Comparison of ENCODE assay signal across 8 cellular contexts in the genomic region with DNA sequence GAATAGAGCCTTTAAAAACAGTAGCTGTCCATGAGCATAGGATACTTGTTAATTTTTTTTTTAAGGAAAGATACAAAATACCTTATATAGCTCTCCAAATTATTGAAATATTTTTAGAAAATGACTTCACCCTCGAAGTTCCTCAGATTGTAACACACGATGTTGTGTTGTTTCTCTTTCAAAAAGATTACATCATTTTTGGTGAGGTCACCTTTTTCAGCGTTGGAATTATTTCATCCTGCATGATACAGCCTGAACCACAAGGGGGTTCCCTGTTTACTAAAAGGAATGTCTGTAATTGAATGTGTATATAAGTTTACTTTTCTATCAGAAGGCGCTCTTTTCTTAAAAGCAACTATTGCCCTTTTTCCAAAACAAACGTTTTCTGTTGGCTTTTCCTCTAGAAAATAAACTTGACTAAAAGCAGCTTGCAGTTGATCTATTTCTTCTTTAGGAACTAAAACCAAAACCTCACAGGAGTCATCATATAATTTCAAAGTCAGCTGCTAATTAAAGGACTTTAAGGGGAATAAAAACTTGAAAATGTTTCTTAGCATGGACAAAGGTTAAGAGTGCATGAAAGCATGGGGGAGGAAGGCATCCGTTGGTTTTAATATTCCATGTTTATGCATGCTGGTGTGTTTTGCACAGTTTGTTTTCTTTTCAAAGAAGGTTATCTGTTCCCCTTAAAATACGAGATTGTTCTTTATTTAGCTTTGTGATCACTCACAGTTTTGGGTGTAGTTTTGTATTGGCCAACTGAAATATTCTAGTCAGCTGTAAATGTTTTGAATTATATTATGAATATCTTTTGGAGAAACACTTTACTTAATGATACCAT. TPM values are rescaled to one million over a fixed set of nuclear protein-coding genes. Genes with fewer than 3 reads are reported as not detected.
DNase-seq lines count a peak whose midpoint lies in the region; TF ChIP-seq lines count a peak whose summit lies in the region.

No MANE protein-coding gene starts in this region.

- no peaks in the 10 kb centered on the region for H3K9me3 Mint-ChIP-seq in activated CD4-positive, alpha-beta T cell treated with anti-CD3 and anti-CD28 coated beads, Interleukin-2, amount 10 ng/mL, durations not matched to agents 24 days and 14 days
- H3K9me3 Mint-ChIP-seq in activated T-helper 1 cell treated with anti-CD3 and anti-CD28 coated beads, Interleukin-12 subunit alpha, Interleukin-12 subunit beta, Interleukin-2, Interleukin-4 antibody, amounts not matched to agents 30 ng/mL and 10 ng/mL and 1 ng/mL, durations not matched to agents 14 hours and 24 hours and 36 hours: no peaks in the 10 kb centered on the region

- no peaks in the 10 kb centered on the region for H4K20me1 ChIP-seq in GM23248 (ENCODE audit: insufficient read depth)

- H3F3A ChIP-seq in GM23248 (ENCODE audit: insufficient read depth): peaks cover 59% of the 10 kb centered on the region

- no peak overlapping the region for H3K4me3 Mint-ChIP-seq in activated CD4-positive, alpha-beta T cell treated with anti-CD3 and anti-CD28 coated beads, Interleukin-2, amount 10 ng/mL, durations not matched to agents 24 days and 14 days
- no peak overlapping the region for H3K4me3 Mint-ChIP-seq in activated T-helper 1 cell treated with anti-CD3 and anti-CD28 coated beads, Interleukin-12 subunit alpha, Interleukin-12 subunit beta, Interleukin-2, Interleukin-4 antibody, amounts not matched to agents 30 ng/mL and 10 ng/mL and 1 ng/mL, durations not matched to agents 14 hours and 24 hours and 36 hours

- WGBS in GM23248 (ENCODE audit: low coverage in 1 of 2, low lambda C conversion rate in 2 of 2, missing lambda C conversion rate in 2 of 2), 2 experiments: 2% methylated on average over 7 of the region's 7 CpGs

- H3K4me3 ChIP-seq in GM23248 (peak overlapping the region; percentile 54), rectal smooth muscle tissue (ENCODE audit: low read length) (no peak overlapping the region)

- H3K27ac Mint-ChIP-seq in activated CD4-positive, alpha-beta T cell treated with anti-CD3 and anti-CD28 coated beads, Interleukin-2, amount 10 ng/mL, durations not matched to agents 24 days and 14 days: peak overlapping the region; percentile 42
- H3K27ac Mint-ChIP-seq in activated T-helper 1 cell treated with anti-CD3 and anti-CD28 coated beads, Interleukin-12 subunit alpha, Interleukin-12 subunit beta, Interleukin-2, Interleukin-4 antibody, amounts not matched to agents 30 ng/mL and 10 ng/mL and 1 ng/mL, durations not matched to agents 14 hours and 24 hours and 36 hours: peak overlapping the region; percentile 15

- H3K27ac ChIP-seq in GM23248 (peak overlapping the region; percentile 80), rectal smooth muscle tissue (ENCODE audit: low read depth, low read length) (peak overlapping the region; percentile 78)

- H3K36me3 ChIP-seq in GM23248 (ENCODE audit: low read depth) (no peaks in the 10 kb centered on the region), rectal smooth muscle tissue (ENCODE audit: control insufficient read depth, insufficient read depth, low read length) (peaks cover 2% of the 10 kb centered on the region)

- DNase-seq in activated CD4-positive, alpha-beta T cell treated with anti-CD3 and anti-CD28 coated beads, Interleukin-2, amount 10 ng/mL, durations not matched to agents 24 days and 14 days: peak; percentile 77
- DNase-seq in activated CD4-positive, alpha-beta T cell treated with anti-CD3 and anti-CD28 coated beads, Interleukin-2, amount 50 U/mL, for 4 hours: no peak
- DNase-seq in GM23248 (peak; percentile 93), glomerular visceral epithelial cell (ENCODE audit: extremely low spot score) (peak; percentile 85)
- no peak for DNase-seq in activated T-helper 1 cell treated with anti-CD3 and anti-CD28 coated beads, Interleukin-12 subunit alpha, Interleukin-12 subunit beta, Interleukin-2, Interleukin-4 antibody, amounts not matched to agents 30 ng/mL and 10 ng/mL and 1 ng/mL, durations not matched to agents 14 hours and 24 hours and 36 hours (ENCODE audit: low spot score)
- DNase-seq in activated CD4-positive, alpha-beta T cell treated with anti-CD3 and anti-CD28 coated beads, Interleukin-2, amount 50 U/mL, for 48 hours: no peak

- no peaks in the 10 kb centered on the region for H3K9me2 ChIP-seq in GM23248 (ENCODE audit: insufficient read depth)

- intact Hi-C loops in activated CD4-positive, alpha-beta T cell treated with anti-CD3 and anti-CD28 coated beads, Interleukin-2, amount 10 ng/mL, durations not matched to agents 24 days and 14 days (cut with micrococcal nuclease): loop anchor here (1.0 to 5.0 kb wide), 6 partner anchors 51 to 431 kb away; no protein-coding TSS in a partner anchor
- intact Hi-C loops in activated T-helper 1 cell treated with anti-CD3 and anti-CD28 coated beads, Interleukin-12 subunit alpha, Interleukin-12 subunit beta, Interleukin-2, Interleukin-4 antibody, amounts not matched to agents 30 ng/mL and 10 ng/mL and 1 ng/mL, durations not matched to agents 14 hours and 24 hours and 36 hours (cut with micrococcal nuclease): loop anchor here (1.0 to 5.0 kb wide), 7 partner anchors 52 to 431 kb away; no protein-coding TSS in a partner anchor

- peak; percentile 63 for TF ChIP-seq CTCF in LNCAP (IDR thresholded peaks at IDR 0.05)

- H3K4me2 ChIP-seq in GM23248 (ENCODE audit: unreplicated experiment): peak overlapping the region; percentile 70

- in situ Hi-C loops in GM23248 (cut with MboI): loop anchor here (10.0 kb wide), 1 partner anchor 419 kb away; no protein-coding TSS in a partner anchor

- peak overlapping the region; percentile 65 for H2AFZ ChIP-seq in GM23248

- peaks cover 11% of the 10 kb centered on the region for H3K36me3 Mint-ChIP-seq in activated CD4-positive, alpha-beta T cell treated with anti-CD3 and anti-CD28 coated beads, Interleukin-2, amount 10 ng/mL, durations not matched to agents 24 days and 14 days (ENCODE audit: low read depth)
- peaks cover 11% of the 10 kb centered on the region for H3K36me3 Mint-ChIP-seq in activated T-helper 1 cell treated with anti-CD3 and anti-CD28 coated beads, Interleukin-12 subunit alpha, Interleukin-12 subunit beta, Interleukin-2, Interleukin-4 antibody, amounts not matched to agents 30 ng/mL and 10 ng/mL and 1 ng/mL, durations not matched to agents 14 hours and 24 hours and 36 hours (ENCODE audit: low read depth)

- H3K27me3 Mint-ChIP-seq in activated CD4-positive, alpha-beta T cell treated with anti-CD3 and anti-CD28 coated beads, Interleukin-2, amount 10 ng/mL, durations not matched to agents 24 days and 14 days: no peaks in the 10 kb centered on the region
- no peaks in the 10 kb centered on the region for H3K27me3 Mint-ChIP-seq in activated T-helper 1 cell treated with anti-CD3 and anti-CD28 coated beads, Interleukin-12 subunit alpha, Interleukin-12 subunit beta, Interleukin-2, Interleukin-4 antibody, amounts not matched to agents 30 ng/mL and 10 ng/mL and 1 ng/mL, durations not matched to agents 14 hours and 24 hours and 36 hours (ENCODE audit: insufficient read depth)

- H3K79me2 ChIP-seq in GM23248 (ENCODE audit: insufficient read depth): no peaks in the 10 kb centered on the region

- no peaks in the 10 kb centered on the region for H3K9me3 ChIP-seq in GM23248 (ENCODE audit: low read depth)

- H3K9ac ChIP-seq in GM23248 (peak overlapping the region; percentile 58), rectal smooth muscle tissue (ENCODE audit: low read length) (no peak overlapping the region)

- H3K27me3 ChIP-seq in GM23248 (replicated peaks; ENCODE audit: insufficient read depth) (no peaks in the 10 kb centered on the region), rectal smooth muscle tissue (ENCODE audit: control insufficient read depth, insufficient read depth, low read length) (no peaks in the 10 kb centered on the region)

- H3K4me1 ChIP-seq in GM23248 (ENCODE audit: insufficient read depth) (peaks cover 37% of the 10 kb centered on the region), rectal smooth muscle tissue (ENCODE audit: control insufficient read depth, insufficient read depth, low read length) (peaks cover 18% of the 10 kb centered on the region)

- H3K4me1 Mint-ChIP-seq in activated CD4-positive, alpha-beta T cell treated with anti-CD3 and anti-CD28 coated beads, Interleukin-2, amount 10 ng/mL, durations not matched to agents 24 days and 14 days: peaks cover 35% of the 10 kb centered on the region
- peaks cover 52% of the 10 kb centered on the region for H3K4me1 Mint-ChIP-seq in activated T-helper 1 cell treated with anti-CD3 and anti-CD28 coated beads, Interleukin-12 subunit alpha, Interleukin-12 subunit beta, Interleukin-2, Interleukin-4 antibody, amounts not matched to agents 30 ng/mL and 10 ng/mL and 1 ng/mL, durations not matched to agents 14 hours and 24 hours and 36 hours (ENCODE audit: low read depth)

RNA-seq across cellular contexts. Expression of a gene that starts 29.4 kb away (rescaled TPM):
- total RNA-seq in activated CD4-positive, alpha-beta T cell treated with anti-CD3 and anti-CD28 coated beads, Interleukin-2, amount 10 ng/mL, durations not matched to agents 24 days and 14 days: 6.4 and 6.6 TPM in 2 replicates
- total RNA-seq in GM23248 (2014; rRNA removed; shearing (Covaris generic)): 3.2 and 8.1 TPM in 2 replicates
- 4.8 and 5.2 TPM in 2 replicates for polyA plus RNA-seq in GM23248 (2016; fragmentation: Nextera tagmentation; extraction: Ambion mirVana)
- 10.1 and 10.3 TPM in 2 replicates for total RNA-seq in activated T-helper 1 cell treated with anti-CD3 and anti-CD28 coated beads, Interleukin-12 subunit alpha, Interleukin-12 subunit beta, Interleukin-2, Interleukin-4 antibody, amounts not matched to agents 30 ng/mL and 10 ng/mL and 1 ng/mL, durations not matched to agents 14 hours and 24 hours and 36 hours

Comparison
In these comparisons a context has a peak if more than half of its experiments do, and no peak if none do; other contexts are left out.
1. DNase-seq: peak in activated CD4-positive, alpha-beta T cell treated with anti-CD3 and anti-CD28 coated beads, Interleukin-2, amount 10 ng/mL, durations not matched to agents 24 days and 14 days (single experiment), GM23248 (single experiment) and glomerular visceral epithelial cell (single experiment); none in activated CD4-positive, alpha-beta T cell treated with anti-CD3 and anti-CD28 coated beads, Interleukin-2, amount 50 U/mL, for 4 hours (0 of 2), activated T-helper 1 cell treated with anti-CD3 and anti-CD28 coated beads, Interleukin-12 subunit alpha, Interleukin-12 subunit beta, Interleukin-2, Interleukin-4 antibody, amounts not matched to agents 30 ng/mL and 10 ng/mL and 1 ng/mL, durations not matched to agents 14 hours and 24 hours and 36 hours (single experiment) and activated CD4-positive, alpha-beta T cell treated with anti-CD3 and anti-CD28 coated beads, Interleukin-2, amount 50 U/mL, for 48 hours (0 of 2).